8 cellular contexts compared by ENCODE assay signal in the genomic region with DNA sequence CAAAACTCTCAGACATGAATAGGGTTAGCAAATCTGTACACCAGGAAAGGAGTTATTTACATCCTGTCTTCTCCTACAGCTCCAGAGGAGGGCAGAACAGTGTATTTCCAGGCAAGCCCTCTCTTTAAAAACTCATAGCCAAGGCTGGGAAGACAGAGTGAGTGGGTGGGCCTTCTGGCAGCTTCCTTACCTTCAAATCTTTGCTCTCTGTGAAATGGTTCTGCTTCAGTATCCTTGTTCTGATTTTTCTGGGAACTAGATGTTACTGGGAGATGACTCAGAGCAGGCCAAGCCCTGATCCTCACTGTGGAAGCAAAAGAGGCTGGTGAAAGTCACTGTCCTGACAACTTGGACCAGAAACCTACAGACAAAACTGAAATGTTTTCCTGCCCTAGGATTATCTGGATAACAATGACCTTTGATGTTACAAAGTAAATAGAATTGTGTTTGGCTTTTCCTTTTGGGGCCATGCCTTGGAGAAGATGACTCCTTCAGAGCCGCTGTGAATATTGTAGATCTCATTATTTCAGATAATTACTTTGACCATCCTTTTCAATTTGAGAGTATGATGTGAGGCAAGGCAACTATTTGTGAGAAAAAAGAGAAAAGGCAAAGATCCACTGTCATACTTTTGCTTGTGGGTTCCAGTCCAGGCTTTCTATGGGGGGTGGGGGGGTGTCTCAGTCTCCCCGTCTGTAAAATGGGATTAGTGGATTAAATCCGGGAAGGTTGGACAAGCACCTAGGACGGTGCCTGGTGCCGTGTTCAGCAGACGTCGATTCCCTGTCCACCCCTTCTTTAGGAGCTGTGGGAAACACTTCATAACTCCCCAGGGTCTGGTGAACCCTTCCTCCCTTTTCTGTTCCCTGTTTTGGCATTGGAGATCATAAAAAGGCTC. TPM values are rescaled to one million over a fixed set of nuclear protein-coding genes. Genes with fewer than 3 reads are reported as not detected.
DNase-seq lines count a peak whose midpoint lies in the region; ATAC-seq and TF ChIP-seq lines count a peak whose summit lies in the region.

No MANE protein-coding gene starts in this region.

- peaks cover 7% of the 10 kb centered on the region for H3K27me3 Mint-ChIP-seq in GM23338 (ENCODE audit: insufficient read depth, low read depth, poor library complexity)

- H3K36me3 ChIP-seq in ACC112 (ENCODE audit: insufficient read depth, low read length) = no peaks in the 10 kb centered on the region
- no peaks in the 10 kb centered on the region for H3K36me3 ChIP-seq in GM23338 (ENCODE audit: insufficient read depth)

- H3K4me1 ChIP-seq in ACC112 (ENCODE audit: control insufficient read depth, insufficient read depth, low read length, unreplicated experiment) = peaks cover 15% of the 10 kb centered on the region
- H3K4me1 ChIP-seq in GM23338 (ENCODE audit: insufficient read depth) = peaks cover 26% of the 10 kb centered on the region
- H3K4me1 ChIP-seq in foreskin keratinocyte = peaks cover 3% of the 10 kb centered on the region

- no peak overlapping the region for H3K27ac Mint-ChIP-seq in GM23338

- H3K4me2 ChIP-seq in GM23338 = peak overlapping the region; percentile 84

- no peaks in the 10 kb centered on the region for H3K27me3 ChIP-seq in ACC112 (ENCODE audit: insufficient read depth, low read length)
- peaks cover 10% of the 10 kb centered on the region for H3K27me3 ChIP-seq in GM23338 (ENCODE audit: insufficient read depth)
- no peaks in the 10 kb centered on the region for H3K27me3 ChIP-seq in foreskin keratinocyte

- H3K4me3 ChIP-seq in ACC112 (ENCODE audit: low read depth, low read length) (peak overlapping the region; percentile 81), GM23338 (peak overlapping the region; percentile 79)

- H3K36me3 Mint-ChIP-seq in GM23338 (ENCODE audit: low read depth) = no peaks in the 10 kb centered on the region

- no peaks in the 10 kb centered on the region for H3K9me3 Mint-ChIP-seq in GM23338

- H3K27ac ChIP-seq in ACC112 (ENCODE audit: low read depth, low read length) (peak overlapping the region; percentile 38), GM23338 (ENCODE audit: low read depth) (no peak overlapping the region), foreskin keratinocyte (no peak overlapping the region)

- peak overlapping the region; percentile 82 for H2AFZ ChIP-seq in ACC112 (ENCODE audit: low read length, unreplicated experiment)
- peak overlapping the region; percentile 95 for H2AFZ ChIP-seq in GM23338

- 0 out of 2 replicates have a peak, but pooled peaks cover 3% of the 10 kb centered on the region for H3K9me2 ChIP-seq in GM23338 (ENCODE audit: insufficient read depth)

- no peaks in the 10 kb centered on the region for H4K20me1 ChIP-seq in GM23338 (replicated peaks; ENCODE audit: insufficient read depth)

- no peaks in the 10 kb centered on the region for H3K79me2 ChIP-seq in ACC112 (ENCODE audit: control insufficient read depth, insufficient read depth, low read length, unreplicated experiment)
- no peaks in the 10 kb centered on the region for H3K79me2 ChIP-seq in GM23338 (replicated peaks; ENCODE audit: insufficient read depth)

- TF ChIP-seq CTCF in GM23338 (conservative IDR thresholded peaks at IDR 0.05; ENCODE audit: low read depth in 2 of 2) (peak; percentile 43 to 49), foreskin keratinocyte (conservative IDR thresholded peaks at IDR 0.05) (peak; percentile 53)

- H3K4me1 Mint-ChIP-seq in GM23338 = peaks cover 25% of the 10 kb centered on the region

- DNase-seq in GM23338 (ENCODE audit: low spot score) (peak; percentile 43), UCSD-AML1 (lab: John Stamatoyannopoulos, UW; ENCODE audit: unreplicated experiment) (peak; percentile 26), foreskin keratinocyte (no peak), non-pigmented ciliary epithelial cell (ENCODE audit: low read depth) (peak; percentile 43), NCI-H1105 (lab: John Stamatoyannopoulos, UW) (no peak), cerebellar cortex (ENCODE audit: low spot score) (no peak), NCI-H2029 (lab: John Stamatoyannopoulos, UW) (no peak)

- H3K4me3 Mint-ChIP-seq in GM23338 = peak overlapping the region; percentile 76

- peaks cover 6% of the 10 kb centered on the region; the same call in 1 of the 2 replicates for H3F3A ChIP-seq in GM23338 (replicated peaks; ENCODE audit: low read depth)

- peak; percentile 58 for ATAC-seq in GM23338
- peak; percentile 64 for ATAC-seq in foreskin keratinocyte

TF ChIP-seq in GM23338, 12 proteins besides CTCF, POLR2A, EP300 and RAD21:
- no peak for TF ChIP-seq NANOG (IDR thresholded peaks at IDR 0.05; ENCODE audit: borderline replicate concordance)
- TF ChIP-seq, protein P1, sequence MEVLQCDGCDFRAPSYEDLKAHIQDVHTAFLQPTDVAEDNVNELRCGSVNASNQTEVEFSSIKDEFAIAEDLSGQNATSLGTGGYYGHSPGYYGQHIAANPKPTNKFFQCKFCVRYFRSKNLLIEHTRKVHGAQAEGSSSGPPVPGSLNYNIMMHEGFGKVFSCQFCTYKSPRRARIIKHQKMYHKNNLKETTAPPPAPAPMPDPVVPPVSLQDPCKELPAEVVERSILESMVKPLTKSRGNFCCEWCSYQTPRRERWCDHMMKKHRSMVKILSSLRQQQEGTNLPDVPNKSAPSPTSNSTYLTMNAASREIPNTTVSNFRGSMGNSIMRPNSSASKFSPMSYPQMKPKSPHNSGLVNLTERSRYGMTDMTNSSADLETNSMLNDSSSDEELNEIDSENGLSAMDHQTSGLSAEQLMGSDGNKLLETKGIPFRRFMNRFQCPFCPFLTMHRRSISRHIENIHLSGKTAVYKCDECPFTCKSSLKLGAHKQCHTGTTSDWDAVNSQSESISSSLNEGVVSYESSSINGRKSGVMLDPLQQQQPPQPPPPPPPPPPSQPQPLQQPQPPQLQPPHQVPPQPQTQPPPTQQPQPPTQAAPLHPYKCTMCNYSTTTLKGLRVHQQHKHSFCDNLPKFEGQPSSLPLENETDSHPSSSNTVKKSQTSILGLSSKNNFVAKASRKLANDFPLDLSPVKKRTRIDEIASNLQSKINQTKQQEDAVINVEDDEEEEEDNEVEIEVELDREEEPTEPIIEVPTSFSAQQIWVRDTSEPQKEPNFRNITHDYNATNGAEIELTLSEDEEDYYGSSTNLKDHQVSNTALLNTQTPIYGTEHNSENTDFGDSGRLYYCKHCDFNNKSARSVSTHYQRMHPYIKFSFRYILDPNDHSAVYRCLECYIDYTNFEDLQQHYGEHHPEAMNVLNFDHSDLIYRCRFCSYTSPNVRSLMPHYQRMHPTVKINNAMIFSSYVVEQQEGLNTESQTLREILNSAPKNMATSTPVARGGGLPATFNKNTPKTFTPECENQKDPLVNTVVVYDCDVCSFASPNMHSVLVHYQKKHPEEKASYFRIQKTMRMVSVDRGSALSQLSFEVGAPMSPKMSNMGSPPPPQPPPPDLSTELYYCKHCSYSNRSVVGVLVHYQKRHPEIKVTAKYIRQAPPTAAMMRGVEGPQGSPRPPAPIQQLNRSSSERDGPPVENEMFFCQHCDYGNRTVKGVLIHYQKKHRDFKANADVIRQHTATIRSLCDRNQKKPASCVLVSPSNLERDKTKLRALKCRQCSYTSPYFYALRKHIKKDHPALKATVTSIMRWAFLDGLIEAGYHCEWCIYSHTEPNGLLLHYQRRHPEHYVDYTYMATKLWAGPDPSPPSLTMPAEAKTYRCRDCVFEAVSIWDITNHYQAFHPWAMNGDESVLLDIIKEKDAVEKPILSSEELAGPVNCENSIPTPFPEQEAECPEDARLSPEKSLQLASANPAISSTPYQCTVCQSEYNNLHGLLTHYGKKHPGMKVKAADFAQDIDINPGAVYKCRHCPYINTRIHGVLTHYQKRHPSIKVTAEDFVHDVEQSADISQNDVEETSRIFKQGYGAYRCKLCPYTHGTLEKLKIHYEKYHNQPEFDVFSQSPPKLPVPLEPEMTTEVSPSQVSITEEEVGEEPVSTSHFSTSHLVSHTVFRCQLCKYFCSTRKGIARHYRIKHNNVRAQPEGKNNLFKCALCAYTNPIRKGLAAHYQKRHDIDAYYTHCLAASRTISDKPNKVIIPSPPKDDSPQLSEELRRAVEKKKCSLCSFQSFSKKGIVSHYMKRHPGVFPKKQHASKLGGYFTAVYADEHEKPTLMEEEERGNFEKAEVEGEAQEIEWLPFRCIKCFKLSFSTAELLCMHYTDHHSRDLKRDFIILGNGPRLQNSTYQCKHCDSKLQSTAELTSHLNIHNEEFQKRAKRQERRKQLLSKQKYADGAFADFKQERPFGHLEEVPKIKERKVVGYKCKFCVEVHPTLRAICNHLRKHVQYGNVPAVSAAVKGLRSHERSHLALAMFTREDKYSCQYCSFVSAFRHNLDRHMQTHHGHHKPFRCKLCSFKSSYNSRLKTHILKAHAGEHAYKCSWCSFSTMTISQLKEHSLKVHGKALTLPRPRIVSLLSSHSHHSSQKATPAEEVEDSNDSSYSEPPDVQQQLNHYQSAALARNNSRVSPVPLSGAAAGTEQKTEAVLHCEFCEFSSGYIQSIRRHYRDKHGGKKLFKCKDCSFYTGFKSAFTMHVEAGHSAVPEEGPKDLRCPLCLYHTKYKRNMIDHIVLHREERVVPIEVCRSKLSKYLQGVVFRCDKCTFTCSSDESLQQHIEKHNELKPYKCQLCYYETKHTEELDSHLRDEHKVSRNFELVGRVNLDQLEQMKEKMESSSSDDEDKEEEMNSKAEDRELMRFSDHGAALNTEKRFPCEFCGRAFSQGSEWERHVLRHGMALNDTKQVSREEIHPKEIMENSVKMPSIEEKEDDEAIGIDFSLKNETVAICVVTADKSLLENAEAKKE (CRISPR knock-in tag; IDR thresholded peaks at IDR 0.05) = peak; percentile 61; the same call in 1 of the 2 replicates
TF ChIP-seq in GM23338: peak in this region for 1.

RNA-seq across cellular contexts. Expression of a gene that starts 0.6 kb away (rescaled TPM):
- 13.2 and 16.5 TPM in 2 replicates for total RNA-seq in GM23338 (2014; rRNA removed; shearing (Covaris generic))
- polyA plus RNA-seq in GM23338 (2016; fragmentation: Nextera tagmentation; extraction: Ambion mirVana) (12.1 and 13.2 TPM in 2 replicates), foreskin keratinocyte (4.0 and 6.4 TPM in 2 replicates)
- 5.9 and 6.6 TPM in 2 replicates for total RNA-seq in foreskin keratinocyte

RNA-seq across cellular contexts. Expression of a gene that starts 19.2 kb away (rescaled TPM):
- total RNA-seq in GM23338 (2014; rRNA removed; shearing (Covaris generic)) = 50.9 and 77.0 TPM in 2 replicates
- polyA plus RNA-seq in GM23338 (2016; fragmentation: Nextera tagmentation; extraction: Ambion mirVana) = 58.9 and 59.7 TPM in 2 replicates
- total RNA-seq in foreskin keratinocyte = 28.8 and 29.8 TPM in 2 replicates
- polyA plus RNA-seq in foreskin keratinocyte = 5.6 and 7.1 TPM in 2 replicates

Comparison
In these comparisons a context has a peak if more than half of its experiments do, and no peak if none do; other contexts are left out.
1. DNase-seq: peak in GM23338 (single experiment), UCSD-AML1 (single experiment) and non-pigmented ciliary epithelial cell (single experiment); none in foreskin keratinocyte (0 of 2), NCI-H1105 (single experiment), cerebellar cortex (single experiment) and NCI-H2029 (single experiment).